Comparison of ENCODE assay signal across 8 cellular contexts in genomic region chr14:59188461-59189280, GRCh38. TPM values are rescaled to one million over a fixed set of nuclear protein-coding genes. Genes with fewer than 3 reads are reported as not detected.
DNase-seq lines count a peak whose midpoint lies in the region; ATAC-seq and TF ChIP-seq lines count a peak whose summit lies in the region.

Gene DAAM1 (plus strand): TSS chr14:59188667. CDS start chr14:59263478, 74,811 bp downstream.

- peaks cover 19% of the 10 kb centered on the region for H3K4me1 Mint-ChIP-seq in T-helper 17 cell

- H3K27ac ChIP-seq in angular gyrus (ENCODE audit: low read depth, low read length) (peak within 1 kb of the TSS; percentile 89), uterus (peak within 1 kb of the TSS; percentile 98 to 99)

- peak within 1 kb of the TSS; percentile 96 for H3K27ac Mint-ChIP-seq in T-helper 17 cell

- TF ChIP-seq CTCF in GM13977 (IDR thresholded peaks at IDR 0.05; ENCODE audit: extremely low read depth, insufficient read depth, missing control alignments) = no peak
- TF ChIP-seq CTCF in uterus (IDR thresholded peaks at IDR 0.05) = peak in 2 of 4 experiments; percentile 10 to 16

- H3K4me3 Mint-ChIP-seq in T-helper 17 cell = peak within 1 kb of the TSS; percentile 97

- peaks cover 3 to 8% of the 10 kb centered on the region in 2 donors for H3K4me1 ChIP-seq in uterus

- H3K36me3 Mint-ChIP-seq in T-helper 17 cell (ENCODE audit: low read depth) = no peaks in the 10 kb centered on the region

- peaks cover 11% of the 10 kb centered on the region for H3K27me3 Mint-ChIP-seq in T-helper 17 cell

- in situ Hi-C loops in GM13977 (cut with MboI; ENCODE audit: low pct_unique_long_range_greater_than_20kb, low sequenced_read_pairs, unreplicated experiment) = no loop called here

- peak; percentile 98 to 99 for TF ChIP-seq POLR2A in uterus (IDR thresholded peaks at IDR 0.05)

- H3K9me3 ChIP-seq in T-helper 17 cell (ENCODE audit: control insufficient read depth, low read length, poor library complexity, severe bottlenecking) (no peaks in the 10 kb centered on the region), uterus (no peaks in the 10 kb centered on the region)

- intact Hi-C loops in left ventricle myocardium superior (cut with micrococcal nuclease) = loop anchor here (10.0 kb wide), 2 partner anchors 54 to 146 kb away; no protein-coding TSS in a partner anchor
- intact Hi-C loops in uterus (cut with DNase I; ENCODE audit: low total_unique reads) = no loop called here

- H3K4me3 ChIP-seq in uterus = peak within 1 kb of the TSS; percentile 69 to 98

- peak; percentile 87 for ATAC-seq in HG02884 (IDR thresholded peaks at IDR 0.05; ENCODE audit: unreplicated experiment)
- peak; percentile 93 for ATAC-seq in T-helper 17 cell
- ATAC-seq in left ventricle myocardium superior = peak; percentile 96

- DNase-seq in GM13977 (ENCODE audit: low spot score) = peak; percentile 94
- DNase-seq in NCI-H1694 (lab: John Stamatoyannopoulos, UW) = peak; percentile 98
- peak; percentile 88 to 95 (median 90) for DNase-seq in T-helper 17 cell
- DNase-seq in left ventricle myocardium superior = peak; percentile 98
- DNase-seq in pulmonary artery endothelial cell (ENCODE audit: low read depth, low spot score) = peak; percentile 97
- DNase-seq in uterus = peak; percentile 97 to 99

- no peaks in the 10 kb centered on the region for H3K36me3 ChIP-seq in uterus

- no peaks in the 10 kb centered on the region for H3K27me3 ChIP-seq in uterus

RNA-seq across cellular contexts. Expression of gene DAAM1, which starts in this region (rescaled TPM):
- total RNA-seq in T-helper 17 cell (10 to 100 TPM; 22.6 to 25.6 TPM), left ventricle myocardium superior (111 TPM), pulmonary artery endothelial cell (26.0 and 42.7 TPM in 2 replicates), uterus (10 to 100 TPM; 13.5 to 72.7 (median 46.2) TPM)

Comparison
In these comparisons a context has a peak if more than half of its experiments do, and no peak if none do; other contexts are left out.
1. Peak in every context shown above with its lines: DNase-seq, ATAC-seq, H3K4me3 ChIP-seq and H3K27ac ChIP-seq.